ENCODE assay signal across 8 cellular contexts in the genomic region with DNA sequence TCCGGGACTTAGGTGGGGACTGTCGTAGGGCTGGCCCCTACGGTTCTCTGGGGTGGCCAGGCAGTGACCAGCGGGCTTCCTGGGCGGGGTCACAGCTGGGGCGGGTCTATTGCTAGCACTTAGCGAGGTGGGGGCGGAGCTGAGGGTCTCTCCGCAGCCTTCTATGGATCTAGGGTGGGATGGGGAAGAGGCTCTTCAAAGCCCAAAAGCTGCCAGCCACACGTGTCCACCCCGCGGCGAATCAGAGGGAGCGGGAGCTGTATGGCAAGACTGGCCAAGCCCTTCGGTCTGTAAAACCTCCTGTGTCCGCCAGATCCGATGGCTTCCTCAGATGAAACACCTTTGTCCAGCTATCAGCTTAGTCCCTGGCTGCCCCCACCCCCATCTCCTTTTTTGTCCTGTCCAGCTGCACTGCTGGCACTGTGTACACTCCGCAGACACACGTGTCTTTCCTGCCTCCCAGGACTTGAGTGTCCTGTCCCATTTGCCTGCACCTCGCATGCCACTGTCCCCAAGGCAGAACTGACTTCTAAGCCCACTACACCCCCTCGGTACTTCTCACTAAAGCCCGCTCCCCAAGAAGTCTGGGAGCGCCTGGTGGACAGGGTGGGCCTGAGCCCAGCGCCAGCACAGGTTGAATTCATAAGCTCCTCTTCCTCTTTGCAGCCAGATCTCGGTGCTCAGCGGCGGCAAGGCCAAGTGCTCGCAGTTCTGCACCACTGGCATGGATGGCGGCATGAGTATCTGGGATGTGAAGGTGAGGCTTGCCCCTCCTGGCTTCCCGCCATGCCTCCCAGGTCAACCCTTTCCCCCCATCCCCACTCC. TPM values are rescaled to one million over a fixed set of nuclear protein-coding genes. Genes with fewer than 3 reads are reported as not detected.
DNase-seq lines count a peak whose midpoint lies in the region; ATAC-seq, FAIRE-seq and TF ChIP-seq lines count a peak whose summit lies in the region.

No MANE protein-coding gene starts in this region.

- H3K4me1 ChIP-seq in muscle layer of colon (ENCODE audit: insufficient read depth, low read length) = peaks cover 16% of the 10 kb centered on the region

- FAIRE-seq in GM12891 (lab: Jason Lieb, UNC) = no peak

- H3K9me3 ChIP-seq in muscle layer of colon (ENCODE audit: low read length) = no peaks in the 10 kb centered on the region

- H3K4me3 ChIP-seq in coronary artery (peak overlapping the region; percentile 67), muscle layer of colon (ENCODE audit: low read depth in 1 of 2, low read length in 2 of 2) (peak overlapping the region; percentile 50 to 74)

- TF ChIP-seq CTCF in coronary artery (IDR thresholded peaks at IDR 0.05) (no peak), GM13976 (IDR thresholded peaks at IDR 0.05; ENCODE audit: borderline replicate concordance, control extremely low read depth, extremely low read depth, insufficient read depth, missing control alignments) (no peak)

- H3K27me3 ChIP-seq in muscle layer of colon (ENCODE audit: control insufficient read depth in 1 of 2, insufficient read depth in 2 of 2, low read length in 2 of 2) = no peaks in the 10 kb centered on the region

- in situ Hi-C loops in GM13976 (cut with MboI; ENCODE audit: low sequenced_read_pairs, unreplicated experiment) = no loop called here

- peaks cover 24% of the 10 kb centered on the region for H3K36me3 ChIP-seq in muscle layer of colon (ENCODE audit: insufficient read depth, low read length)

- peak overlapping the region; percentile 20 for H3K9ac ChIP-seq in muscle layer of colon (ENCODE audit: low read length)

- DNase-seq in GM12891 (ENCODE audit: insufficient read length, low spot score) (no peak), NCI-H526 (lab: John Stamatoyannopoulos, UW) (peak; percentile 80 to 93), coronary artery (ENCODE audit: low spot score) (no peak), GM13976 (ENCODE audit: low spot score) (no peak), cortex of kidney (lab: John Stamatoyannopoulos, UW) (no peak)
- no peak for DNase-seq in stimulated activated naive CD4-positive, alpha-beta T cell treated with Interleukin-2 at 50 U/mL for 16 hours (lab: John Stamatoyannopoulos, UW)

- peak overlapping the region; percentile 55 to 84 for H3K27ac ChIP-seq in coronary artery
- peak overlapping the region; percentile 56 for H3K27ac ChIP-seq in muscle layer of colon (ENCODE audit: low read depth, low read length)

- TF ChIP-seq POLR2A in GM12891 (IDR thresholded peaks at IDR 0.05; ENCODE audit: low read depth, low read length) = peak; percentile 34; the same call in 1 of the 2 replicates

- ATAC-seq in HG03520 (IDR thresholded peaks at IDR 0.05; ENCODE audit: unreplicated experiment) = no peak

TF ChIP-seq in GM12891, 5 proteins besides CTCF, POLR2A, EP300 and RAD21:
- no peak for TF ChIP-seq POU2F2 (IDR thresholded peaks at IDR 0.05; ENCODE audit: low read depth, low read length)
- no peak for TF ChIP-seq TAF1 (IDR thresholded peaks at IDR 0.05; ENCODE audit: low read depth, low read length)
- no peak for TF ChIP-seq PAX5 (IDR thresholded peaks at IDR 0.05; ENCODE audit: insufficient read depth, low read length, severe bottlenecking)
- no peak; the same call in 1 of the 2 replicates for TF ChIP-seq POLR2AphosphoS5 (IDR thresholded peaks at IDR 0.05; ENCODE audit: low read depth, low read length)
- TF ChIP-seq SPI1 (IDR thresholded peaks at IDR 0.05; ENCODE audit: low read depth, low read length) = no peak
TF ChIP-seq in GM12891: peak in this region for 0.

RNA-seq across cellular contexts. Expression of a gene that starts 14.8 kb away (rescaled TPM):
- 123 TPM for polyA plus RNA-seq in GM12891 (2012; ENCODE audit: low read depth, missing spikeins)

RNA-seq across cellular contexts. Expression of a gene that starts 15.2 kb away (rescaled TPM):
- 93.9 TPM for polyA plus RNA-seq in GM12891 (2012; ENCODE audit: low read depth, missing spikeins)

RNA-seq across cellular contexts. Expression of a gene that starts 19.0 kb away (rescaled TPM):
- polyA plus RNA-seq in GM12891 (2012; ENCODE audit: low read depth, missing spikeins) = 631 TPM

RNA-seq across cellular contexts. Expression of a gene that starts 45.0 kb away (rescaled TPM):
- polyA plus RNA-seq in GM12891 (2012; ENCODE audit: low read depth, missing spikeins) = 4.4 TPM

RNA-seq across cellular contexts. Expression of a gene that starts 45.2 kb away (rescaled TPM):
- 37.3 TPM for polyA plus RNA-seq in GM12891 (2012; ENCODE audit: low read depth, missing spikeins)

Comparison
In these comparisons a context has a peak if more than half of its experiments do, and no peak if none do; other contexts are left out.
1. DNase-seq: peak in NCI-H526 (2 of 2); none in GM12891 (single experiment), coronary artery (single experiment), stimulated activated naive CD4-positive, alpha-beta T cell treated with Interleukin-2 at 50 U/mL for 16 hours (single experiment), GM13976 (single experiment) and cortex of kidney (single experiment).